28 cellular contexts compared by ENCODE assay signal in the genomic region with DNA sequence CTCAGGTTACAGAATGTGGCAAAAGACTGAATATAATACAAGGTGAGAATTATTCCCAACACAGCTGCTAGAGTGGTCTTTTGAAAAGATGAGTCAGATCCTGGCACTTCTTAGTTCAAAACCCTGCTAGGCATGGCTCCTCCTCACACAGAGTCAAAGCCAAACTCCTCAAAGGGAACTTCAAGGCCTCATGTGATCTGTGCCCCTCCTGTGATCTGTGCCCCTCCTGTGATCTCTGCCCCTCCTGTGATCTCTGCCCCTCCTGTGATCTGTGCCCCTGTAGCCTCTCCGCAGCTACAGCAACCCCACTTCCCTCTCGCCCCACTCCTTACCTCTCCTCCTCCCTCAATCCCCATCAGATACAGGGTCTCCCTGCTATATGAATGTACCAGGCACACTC.
"Had no signal": no experiment of that assay in that cellular context is flagged by ENCODE, and none has a peak within 500 bp of the region (broad histone marks: within the 10 kb centered on the region; RNA-seq: fewer than 3 reads in every experiment).

No MANE protein-coding gene starts in this region.

- H3K9me3 ChIP-seq: gastrocnemius medialis, neutrophil, pancreas, prostate gland, right atrium auricular region, stomach, thyroid gland had no signal

- H3K36me3 Mint-ChIP-seq: memory B cell, natural killer cell, type B pancreatic cell had no signal

- H3K27ac Mint-ChIP-seq: memory B cell, natural killer cell, type B pancreatic cell had no signal

- H3K4me2 ChIP-seq: smooth muscle cell had no signal

- H3K9me3 Mint-ChIP-seq: memory B cell, neural crest cell, type B pancreatic cell had no signal

- H3K36me3 ChIP-seq: gastrocnemius medialis, neutrophil, pancreas, prostate gland, right atrium auricular region, stomach, thyroid gland had no signal

- H3K27me3 ChIP-seq: dorsolateral prefrontal cortex, gastrocnemius medialis, neutrophil, pancreas, right atrium auricular region, stomach, thyroid gland had no signal

- H3K27me3 Mint-ChIP-seq: memory B cell, type B pancreatic cell had no signal

- H3K4me1 Mint-ChIP-seq: memory B cell, natural killer cell, neural crest cell had no signal

- H3K27ac ChIP-seq: dorsolateral prefrontal cortex, epithelial cell of prostate, gastrocnemius medialis, neutrophil, pancreas, prostate gland, right atrium auricular region, stomach, thyroid gland had no signal

- H3K4me3 ChIP-seq: dorsolateral prefrontal cortex, gastrocnemius medialis, lung, pancreas, prostate gland, right atrium auricular region, smooth muscle cell, stomach, thyroid gland had no signal

- ATAC-seq: esophagus mucosa, gastrocnemius medialis, left lobe of liver, natural killer cell, pancreas, sciatic nerve had no signal

- H3K4me3 Mint-ChIP-seq: memory B cell, natural killer cell, neural crest cell, type B pancreatic cell had no signal

- H3K4me1 ChIP-seq: gastrocnemius medialis, pancreas, prostate gland, right atrium auricular region, stomach, thyroid gland had no signal

- DNase-seq: cortex of kidney; dorsolateral prefrontal cortex; effector CD4-positive, alpha-beta T cell; foreskin fibroblast; gastrocnemius medialis; head of caudate nucleus; kidney; natural killer cell; pancreas; stimulated activated CD4-positive, alpha-beta T cell treated with anti-CD3 and anti-CD28 coated beads, Interleukin-12 subunit alpha, Interleukin-12 subunit beta, amount 100 ng/mL, for 4 hours; stimulated activated CD4-positive, alpha-beta T cell treated with anti-CD3 and anti-CD28 coated beads, Interleukin-1b, Interleukin-23, amount 100 ng/mL, for 48 hours; stimulated activated CD4-positive, alpha-beta T cell treated with anti-CD3 and anti-CD28 coated beads, Interleukin-4, amount 100 ng/mL, for 1 hour; stimulated activated CD8-positive, alpha-beta memory T cell treated with anti-CD3 and anti-CD28 coated beads, Interleukin-4, amount 100 ng/mL, for 48 hours; stimulated activated naive CD4-positive, alpha-beta T cell treated with Interleukin-2 at 50 U/mL for 16 hours; stomach; thyroid gland had no signal
